15 cellular contexts compared by ENCODE assay signal in the genomic region with DNA sequence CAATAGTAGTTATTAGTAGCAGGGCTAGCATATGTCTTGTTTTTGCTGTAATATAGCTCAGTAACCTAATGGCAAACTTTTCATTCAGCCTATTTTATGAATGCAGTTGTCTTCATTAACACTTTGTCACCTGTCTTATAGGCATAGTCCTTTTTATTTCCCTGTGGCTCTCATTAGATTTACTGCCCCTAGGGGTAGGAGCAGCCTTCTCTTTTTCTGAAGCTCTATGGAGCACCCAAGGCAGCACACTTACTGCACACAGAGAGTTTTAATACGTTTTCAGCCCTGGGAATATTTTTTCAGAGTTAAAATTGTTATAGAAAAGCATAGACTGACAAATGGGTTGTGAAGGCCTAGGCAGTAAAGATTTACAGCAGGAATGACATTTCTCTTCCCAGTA.
DNase-seq lines count a peak whose midpoint lies in the region; ATAC-seq and TF ChIP-seq lines count a peak whose summit lies in the region.
"Had no signal": no experiment of that assay in that cellular context is flagged by ENCODE, and none has a peak within 500 bp of the region (broad histone marks: within the 10 kb centered on the region; RNA-seq: fewer than 3 reads in every experiment).

No MANE protein-coding gene starts in this region.

- H3F3A ChIP-seq in GM23338 (replicated peaks; ENCODE audit: low read depth): no peaks in the 10 kb centered on the region
- no peaks in the 10 kb centered on the region for H3F3A ChIP-seq in neural cell (ENCODE audit: insufficient read depth, low read length, poor library complexity, severe bottlenecking)

- H3K14ac ChIP-seq in H9 (ENCODE audit: insufficient read depth, low read length): no peak overlapping the region

- H3K4me1 Mint-ChIP-seq in GM23338 (peaks cover 32% of the 10 kb centered on the region), H9 (peaks cover 35 to 38% of the 10 kb centered on the region in 2 experiments)
- no peaks in the 10 kb centered on the region for H3K4me1 Mint-ChIP-seq in effector memory CD8-positive, alpha-beta T cell (ENCODE audit: low read depth in 2 of 2)

- H3K4me1 ChIP-seq in GM23338 (ENCODE audit: insufficient read depth) (peaks cover 42% of the 10 kb centered on the region), H9 (ENCODE audit: insufficient read depth, low read length) (no peaks in the 10 kb centered on the region), OCI-LY3 (ENCODE audit: low read length) (no peaks in the 10 kb centered on the region)

- DNase-seq in GM23338 (ENCODE audit: low spot score) (peak; percentile 27), H9 (no peak), SK-N-DZ (ENCODE audit: low spot score) (no peak)
- DNase-seq in effector memory CD8-positive, alpha-beta T cell: no peak
- DNase-seq: AML-193; CD4-positive, alpha-beta memory T cell; DMS153; DND-41; EL; KG1 had no signal

- H2BK5ac ChIP-seq in H9 (ENCODE audit: insufficient read length, low read length): no peak overlapping the region

- H3K9me2 ChIP-seq in GM23338 (ENCODE audit: insufficient read depth) (no peaks in the 10 kb centered on the region), neural cell (ENCODE audit: insufficient read depth, low read length) (no peaks in the 10 kb centered on the region)

- TF ChIP-seq EP300 in neural cell (conservative IDR thresholded peaks at IDR 0.05; ENCODE audit: poor library complexity, severe bottlenecking): no peak

- H3K9me3 Mint-ChIP-seq in GM23338 (peaks cover 13% of the 10 kb centered on the region), H9 (peaks cover 11 to 13% of the 10 kb centered on the region in 2 experiments)
- peaks cover 3 to 17% of the 10 kb centered on the region in 2 donors for H3K9me3 Mint-ChIP-seq in effector memory CD8-positive, alpha-beta T cell

- no peak overlapping the region for H3K56ac ChIP-seq in H9 (ENCODE audit: insufficient read length, low read depth, low read length)

- no peaks in the 10 kb centered on the region for H3K9me3 ChIP-seq in H9 (ENCODE audit: control insufficient read depth, low read depth, low read length)
- no peaks in the 10 kb centered on the region for H3K9me3 ChIP-seq in OCI-LY3 (ENCODE audit: insufficient read depth, low read length)
- H3K9me3 ChIP-seq in neural cell (ENCODE audit: low read length): no peaks in the 10 kb centered on the region

- TF ChIP-seq RAD21 in neural cell (conservative IDR thresholded peaks at IDR 0.05): no peak

- no peak overlapping the region for H4K8ac ChIP-seq in H9 (replicated peaks; ENCODE audit: insufficient read length, low read depth, low read length)

- H3K4me3 Mint-ChIP-seq in GM23338: no peak overlapping the region
- no peak overlapping the region for H3K4me3 Mint-ChIP-seq in H9
- no peak overlapping the region for H3K4me3 Mint-ChIP-seq in effector memory CD8-positive, alpha-beta T cell
- H3K4me3 Mint-ChIP-seq: CD4-positive, alpha-beta memory T cell had no signal

- H3K9ac ChIP-seq in H9 (ENCODE audit: extremely low read depth, insufficient read length, low read length) (no peak overlapping the region), OCI-LY3 (ENCODE audit: low read length) (no peak overlapping the region), neural cell (ENCODE audit: low read length) (no peak overlapping the region)

- no peaks in the 10 kb centered on the region for H3K79me1 ChIP-seq in H9 (ENCODE audit: insufficient read depth, low read depth, low read length, poor library complexity, severe bottlenecking)

- H3K27me3 Mint-ChIP-seq in GM23338 (ENCODE audit: insufficient read depth, low read depth, poor library complexity): peaks cover 1% of the 10 kb centered on the region
- H3K27me3 Mint-ChIP-seq in H9 (ENCODE audit: low read depth): no peaks in the 10 kb centered on the region
- H3K27me3 Mint-ChIP-seq in effector memory CD8-positive, alpha-beta T cell: no peaks in the 10 kb centered on the region
- H3K27me3 Mint-ChIP-seq: CD4-positive, alpha-beta memory T cell had no signal

- H4K5ac ChIP-seq in H9 (ENCODE audit: insufficient read length, low read depth, low read length): no peak overlapping the region

- no peak overlapping the region for H2AK5ac ChIP-seq in H9 (ENCODE audit: insufficient read length, low read length)

- H4K20me1 ChIP-seq in GM23338 (replicated peaks; ENCODE audit: insufficient read depth) (no peaks in the 10 kb centered on the region), H9 (ENCODE audit: control insufficient read depth, insufficient read depth, insufficient read length) (no peaks in the 10 kb centered on the region), OCI-LY3 (ENCODE audit: insufficient read depth, low read length) (no peaks in the 10 kb centered on the region), neural cell (ENCODE audit: insufficient read depth) (no peaks in the 10 kb centered on the region)

- H2BK12ac ChIP-seq in H9 (ENCODE audit: insufficient read length, low read depth, low read length): no peak overlapping the region

- H3K18ac ChIP-seq in H9 (ENCODE audit: insufficient read length, low read depth, low read length): no peak overlapping the region

- no peak overlapping the region for H3K4ac ChIP-seq in H9 (ENCODE audit: low read depth, low read length)

- no peak for TF ChIP-seq POLR2A in GM18505 (IDR thresholded peaks at IDR 0.05; ENCODE audit: borderline replicate concordance, extremely low read depth, insufficient read depth, insufficient read length)

- H4K91ac ChIP-seq in H9 (ENCODE audit: insufficient read length, low read depth, low read length): no peak overlapping the region

- WGBS in H9 (ENCODE audit: extremely low coverage, insufficient read length, low lambda C conversion rate): no CpG with 5 or more reads among the region's 1 CpG

- ATAC-seq in GM23338 (peak; percentile 82), GM18505 (IDR thresholded peaks at IDR 0.05; ENCODE audit: unreplicated experiment) (no peak)
- ATAC-seq in effector memory CD8-positive, alpha-beta T cell (replicated peaks): no peak
- ATAC-seq: GM12878 had no signal

- H3K36me3 ChIP-seq in GM23338 (ENCODE audit: insufficient read depth): no peaks in the 10 kb centered on the region
- H3K36me3 ChIP-seq in OCI-LY3 (replicated peaks; ENCODE audit: low read depth, low read length): no peaks in the 10 kb centered on the region
- no peaks in the 10 kb centered on the region for H3K36me3 ChIP-seq in neural cell (ENCODE audit: insufficient read depth, low read length)

- peaks cover 15% of the 10 kb centered on the region for H3K36me3 Mint-ChIP-seq in GM23338 (ENCODE audit: low read depth)
- peaks cover 5 to 19% (median 14%) of the 10 kb centered on the region in 3 experiments; a peak in 6 of 7 replicates for H3K36me3 Mint-ChIP-seq in H9 (ENCODE audit: insufficient read depth in 1 of 3, low read depth in 3 of 3)
- H3K36me3 Mint-ChIP-seq in effector memory CD8-positive, alpha-beta T cell (ENCODE audit: insufficient read depth): no peaks in the 10 kb centered on the region
- H3K36me3 Mint-ChIP-seq: CD4-positive, alpha-beta memory T cell had no signal

- H3K4me3 ChIP-seq in GM23338 (no peak overlapping the region), OCI-LY3 (ENCODE audit: low read length) (no peak overlapping the region), neural cell (ENCODE audit: low read length) (no peak overlapping the region)
- H3K4me3 ChIP-seq: GM12878 had no signal

- H2AFZ ChIP-seq in GM23338 (0 out of 2 replicates have a peak overlapping the region, but pooled peaks have one; percentile 4), H9 (ENCODE audit: low read length) (no peak overlapping the region), OCI-LY3 (ENCODE audit: low read depth, low read length) (no peak overlapping the region), neural cell (ENCODE audit: low read depth, low read length) (no peak overlapping the region)

- H3K4me2 ChIP-seq in GM23338 (0 out of 2 replicates have a peak overlapping the region, but pooled peaks have one; percentile 39), H9 (ENCODE audit: insufficient read depth, insufficient read length, low read length) (no peak overlapping the region), OCI-LY3 (ENCODE audit: low read length) (no peak overlapping the region), neural cell (ENCODE audit: low read length) (no peak overlapping the region)

- TF ChIP-seq CTCF in GM23338 (conservative IDR thresholded peaks at IDR 0.05; ENCODE audit: low read depth in 2 of 2) (peak; percentile 18 to 40; a peak in 2 of 4 replicates), H9 (conservative IDR thresholded peaks at IDR 0.05) (peak; percentile 48), OCI-LY3 (IDR thresholded peaks at IDR 0.05; ENCODE audit: low read depth, low read length) (peak; percentile 6; the same call in 1 of the 2 replicates), neural cell (IDR thresholded peaks at IDR 0.05; ENCODE audit: poor library complexity, severe bottlenecking) (peak; percentile 17)

- H3K27me3 ChIP-seq in GM23338 (ENCODE audit: insufficient read depth) (no peaks in the 10 kb centered on the region), H9 (ENCODE audit: insufficient read depth, low read length) (no peaks in the 10 kb centered on the region), OCI-LY3 (ENCODE audit: low read depth, low read length) (no peaks in the 10 kb centered on the region), neural cell (ENCODE audit: insufficient read depth, low read depth, low read length) (no peaks in the 10 kb centered on the region)

- no peak overlapping the region for H3K27ac ChIP-seq in GM23338 (ENCODE audit: low read depth)
- H3K27ac ChIP-seq in H9 (ENCODE audit: insufficient read length, low read depth, low read length): no peak overlapping the region
- H3K27ac ChIP-seq in OCI-LY3 (ENCODE audit: low read length): no peak overlapping the region
- H3K27ac ChIP-seq in neural cell (ENCODE audit: low read length): no peak overlapping the region
- H3K27ac ChIP-seq: C4-2B had no signal

- no peak overlapping the region for H3K27ac Mint-ChIP-seq in GM23338
- H3K27ac Mint-ChIP-seq in H9: no peak overlapping the region
- H3K27ac Mint-ChIP-seq in effector memory CD8-positive, alpha-beta T cell: no peak overlapping the region
- H3K27ac Mint-ChIP-seq: CD4-positive, alpha-beta memory T cell had no signal

- H3K23ac ChIP-seq in H9 (ENCODE audit: insufficient read length, low read depth, low read length): no peak overlapping the region

- no peak overlapping the region for H2BK20ac ChIP-seq in H9 (ENCODE audit: low read depth, low read length, poor library complexity, severe bottlenecking)

- H3K79me2 ChIP-seq in GM23338 (replicated peaks; ENCODE audit: insufficient read depth) (no peaks in the 10 kb centered on the region), H9 (ENCODE audit: insufficient read depth, low read length) (no peaks in the 10 kb centered on the region), OCI-LY3 (ENCODE audit: low read length) (no peaks in the 10 kb centered on the region), neural cell (replicated peaks; ENCODE audit: insufficient read depth, low read length) (no peaks in the 10 kb centered on the region)

- H2BK15ac ChIP-seq in H9 (ENCODE audit: low read depth, low read length): no peak overlapping the region

- no peaks in the 10 kb centered on the region for H3K23me2 ChIP-seq in H9 (ENCODE audit: insufficient read length, low read depth, low read length, poor library complexity, severe bottlenecking)

- H3T11ph ChIP-seq in H9 (ENCODE audit: low read length): no peak overlapping the region

- H2BK120ac ChIP-seq in H9 (ENCODE audit: low read depth, low read length, poor library complexity, severe bottlenecking): no peak overlapping the region

TF ChIP-seq in neural cell, 6 proteins besides CTCF, POLR2A, EP300 and RAD21 (continues in another document):
- no peak for TF ChIP-seq EZH2 (IDR thresholded peaks at IDR 0.05; ENCODE audit: borderline replicate concordance, insufficient read depth, low read length, poor library complexity, severe bottlenecking)
